Comparison of ENCODE assay signal across 1 cellular context in the genomic region with DNA sequence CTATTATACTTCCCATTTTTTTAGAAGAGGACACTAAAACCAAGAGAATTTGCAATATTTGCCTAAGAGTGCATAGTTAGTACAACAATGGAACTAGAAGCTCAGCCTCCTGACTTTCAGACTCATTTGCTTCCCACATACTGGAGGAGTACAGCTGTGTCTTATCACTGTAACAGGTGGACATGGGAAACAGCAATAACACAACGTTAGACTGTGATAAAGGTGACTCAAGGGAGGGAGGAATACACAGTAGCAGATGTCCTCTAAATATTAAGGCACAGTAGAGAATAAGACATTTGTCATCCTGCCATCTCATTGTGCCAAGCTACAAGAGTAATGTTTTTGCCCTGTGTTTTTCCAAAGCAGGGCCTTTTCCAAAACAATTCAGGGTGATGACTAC.
TF ChIP-seq lines count a peak whose summit lies in the region.

No MANE protein-coding gene starts in this region.

TF ChIP-seq in K562, 482 proteins besides CTCF, POLR2A, EP300 and RAD21 (continued from another document and continues in another):
- no peak for TF ChIP-seq ILK (tag; IDR thresholded peaks at IDR 0.05; ENCODE audit: borderline replicate concordance, low read depth)
- TF ChIP-seq OTX1 (CRISPR knock-in tag; IDR thresholded peaks at IDR 0.05): no peak
- TF ChIP-seq ZNF12 (CRISPR knock-in tag; IDR thresholded peaks at IDR 0.05): no peak
- TF ChIP-seq RBFOX2 (IDR thresholded peaks at IDR 0.05; ENCODE audit: low read depth, low read length): no peak
- no peak for TF ChIP-seq ZFP91 (CRISPR knock-in tag; IDR thresholded peaks at IDR 0.05)
- no peak for TF ChIP-seq SRSF1 (IDR thresholded peaks at IDR 0.05; ENCODE audit: low read depth, low read length)
- no peak for TF ChIP-seq TEAD2 (tag; IDR thresholded peaks at IDR 0.05)
- TF ChIP-seq ZBED1 (IDR thresholded peaks at IDR 0.05): no peak
- TF ChIP-seq SETDB1 (IDR thresholded peaks at IDR 0.05; ENCODE audit: low read length): no peak
- peak; percentile 40; the same call in 1 of the 2 replicates for TF ChIP-seq ZNF274 (IDR thresholded peaks at IDR 0.05; ENCODE audit: borderline replicate concordance, low read depth, low read length)
- TF ChIP-seq ZNF77 (CRISPR knock-in tag; IDR thresholded peaks at IDR 0.05): no peak
- TF ChIP-seq ZNF609 (CRISPR knock-in tag; IDR thresholded peaks at IDR 0.05; ENCODE audit: borderline replicate concordance): 0 out of 2 replicates have a peak, but pooled peaks have one; percentile 62
- TF ChIP-seq ZNF140 (CRISPR knock-in tag; IDR thresholded peaks at IDR 0.05): no peak
- TF ChIP-seq HNRNPUL1 (IDR thresholded peaks at IDR 0.05; ENCODE audit: low read length): no peak
- TF ChIP-seq ZBTB49 (CRISPR knock-in tag; IDR thresholded peaks at IDR 0.05; ENCODE audit: borderline replicate concordance): no peak
- no peak for TF ChIP-seq ZNF23 (CRISPR knock-in tag; IDR thresholded peaks at IDR 0.05)
- TF ChIP-seq JUNB (CRISPR knock-in tag; conservative IDR thresholded peaks at IDR 0.05): no peak
- TF ChIP-seq ARID1B (IDR thresholded peaks at IDR 0.05): peak; percentile 98
- TF ChIP-seq GTF2E2 (tag; IDR thresholded peaks at IDR 0.05): no peak; the same call in 1 of the 2 replicates
- TF ChIP-seq RBM22 (IDR thresholded peaks at IDR 0.05; ENCODE audit: low read depth, low read length, poor library complexity, severe bottlenecking): no peak
- TF ChIP-seq, protein P1, sequence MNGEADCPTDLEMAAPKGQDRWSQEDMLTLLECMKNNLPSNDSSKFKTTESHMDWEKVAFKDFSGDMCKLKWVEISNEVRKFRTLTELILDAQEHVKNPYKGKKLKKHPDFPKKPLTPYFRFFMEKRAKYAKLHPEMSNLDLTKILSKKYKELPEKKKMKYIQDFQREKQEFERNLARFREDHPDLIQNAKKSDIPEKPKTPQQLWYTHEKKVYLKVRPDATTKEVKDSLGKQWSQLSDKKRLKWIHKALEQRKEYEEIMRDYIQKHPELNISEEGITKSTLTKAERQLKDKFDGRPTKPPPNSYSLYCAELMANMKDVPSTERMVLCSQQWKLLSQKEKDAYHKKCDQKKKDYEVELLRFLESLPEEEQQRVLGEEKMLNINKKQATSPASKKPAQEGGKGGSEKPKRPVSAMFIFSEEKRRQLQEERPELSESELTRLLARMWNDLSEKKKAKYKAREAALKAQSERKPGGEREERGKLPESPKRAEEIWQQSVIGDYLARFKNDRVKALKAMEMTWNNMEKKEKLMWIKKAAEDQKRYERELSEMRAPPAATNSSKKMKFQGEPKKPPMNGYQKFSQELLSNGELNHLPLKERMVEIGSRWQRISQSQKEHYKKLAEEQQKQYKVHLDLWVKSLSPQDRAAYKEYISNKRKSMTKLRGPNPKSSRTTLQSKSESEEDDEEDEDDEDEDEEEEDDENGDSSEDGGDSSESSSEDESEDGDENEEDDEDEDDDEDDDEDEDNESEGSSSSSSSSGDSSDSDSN (IDR thresholded peaks at IDR 0.05; ENCODE audit: borderline replicate concordance in 1 of 2, low read depth in 2 of 2, low read length in 2 of 2): no peak
- TF ChIP-seq, protein P2, sequence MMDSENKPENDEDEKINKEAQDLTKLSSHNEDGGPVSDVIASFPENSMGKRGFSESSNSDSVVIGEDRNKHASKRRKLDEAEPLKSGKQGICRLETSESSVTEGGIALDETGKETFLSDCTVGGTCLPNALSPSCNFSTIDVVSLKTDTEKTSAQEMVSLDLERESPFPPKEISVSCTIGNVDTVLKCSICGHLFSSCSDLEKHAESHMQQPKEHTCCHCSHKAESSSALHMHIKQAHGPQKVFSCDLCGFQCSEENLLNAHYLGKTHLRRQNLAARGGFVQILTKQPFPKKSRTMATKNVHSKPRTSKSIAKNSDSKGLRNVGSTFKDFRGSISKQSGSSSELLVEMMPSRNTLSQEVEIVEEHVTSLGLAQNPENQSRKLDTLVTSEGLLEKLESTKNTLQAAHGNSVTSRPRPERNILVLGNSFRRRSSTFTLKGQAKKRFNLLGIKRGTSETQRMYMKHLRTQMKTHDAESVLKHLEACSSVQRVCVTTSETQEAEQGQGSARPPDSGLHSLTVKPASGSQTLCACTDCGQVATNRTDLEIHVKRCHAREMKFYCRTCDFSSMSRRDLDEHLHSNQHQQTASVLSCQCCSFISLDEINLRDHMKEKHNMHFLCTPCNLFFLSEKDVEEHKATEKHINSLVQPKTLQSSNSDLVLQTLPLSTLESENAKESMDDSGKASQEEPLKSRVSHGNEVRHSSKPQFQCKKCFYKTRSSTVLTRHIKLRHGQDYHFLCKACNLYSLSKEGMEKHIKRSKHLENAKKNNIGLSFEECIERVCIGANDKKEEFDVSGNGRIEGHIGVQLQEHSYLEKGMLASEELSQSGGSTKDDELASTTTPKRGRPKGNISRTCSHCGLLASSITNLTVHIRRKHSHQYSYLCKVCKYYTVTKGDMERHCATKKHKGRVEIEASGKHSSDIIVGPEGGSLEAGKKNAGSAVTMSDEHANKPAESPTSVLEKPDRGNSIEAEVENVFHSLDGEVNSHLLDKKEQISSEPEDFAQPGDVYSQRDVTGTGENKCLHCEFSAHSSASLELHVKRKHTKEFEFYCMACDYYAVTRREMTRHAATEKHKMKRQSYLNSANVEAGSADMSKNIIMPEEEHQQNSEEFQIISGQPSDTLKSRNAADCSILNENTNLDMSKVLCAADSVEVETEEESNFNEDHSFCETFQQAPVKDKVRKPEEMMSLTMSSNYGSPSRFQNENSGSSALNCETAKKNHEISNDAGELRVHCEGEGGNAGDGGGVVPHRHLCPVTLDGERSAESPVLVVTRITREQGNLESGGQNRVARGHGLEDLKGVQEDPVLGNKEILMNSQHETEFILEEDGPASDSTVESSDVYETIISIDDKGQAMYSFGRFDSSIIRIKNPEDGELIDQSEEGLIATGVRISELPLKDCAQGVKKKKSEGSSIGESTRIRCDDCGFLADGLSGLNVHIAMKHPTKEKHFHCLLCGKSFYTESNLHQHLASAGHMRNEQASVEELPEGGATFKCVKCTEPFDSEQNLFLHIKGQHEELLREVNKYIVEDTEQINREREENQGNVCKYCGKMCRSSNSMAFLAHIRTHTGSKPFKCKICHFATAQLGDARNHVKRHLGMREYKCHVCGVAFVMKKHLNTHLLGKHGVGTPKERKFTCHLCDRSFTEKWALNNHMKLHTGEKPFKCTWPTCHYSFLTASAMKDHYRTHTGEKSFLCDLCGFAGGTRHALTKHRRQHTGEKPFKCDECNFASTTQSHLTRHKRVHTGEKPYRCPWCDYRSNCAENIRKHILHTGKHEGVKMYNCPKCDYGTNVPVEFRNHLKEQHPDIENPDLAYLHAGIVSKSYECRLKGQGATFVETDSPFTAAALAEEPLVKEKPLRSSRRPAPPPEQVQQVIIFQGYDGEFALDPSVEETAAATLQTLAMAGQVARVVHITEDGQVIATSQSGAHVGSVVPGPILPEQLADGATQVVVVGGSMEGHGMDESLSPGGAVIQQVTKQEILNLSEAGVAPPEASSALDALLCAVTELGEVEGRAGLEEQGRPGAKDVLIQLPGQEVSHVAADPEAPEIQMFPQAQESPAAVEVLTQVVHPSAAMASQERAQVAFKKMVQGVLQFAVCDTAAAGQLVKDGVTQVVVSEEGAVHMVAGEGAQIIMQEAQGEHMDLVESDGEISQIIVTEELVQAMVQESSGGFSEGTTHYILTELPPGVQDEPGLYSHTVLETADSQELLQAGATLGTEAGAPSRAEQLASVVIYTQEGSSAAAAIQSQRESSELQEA (IDR thresholded peaks at IDR 0.05; ENCODE audit: low read depth): no peak
- TF ChIP-seq CREB3L1 (IDR thresholded peaks at IDR 0.05; ENCODE audit: borderline replicate concordance, low read depth): no peak
- no peak for TF ChIP-seq PTTG1 (tag; IDR thresholded peaks at IDR 0.05; ENCODE audit: low read depth)
- peak; percentile 95 for TF ChIP-seq GATA2 (CRISPR knock-in tag; IDR thresholded peaks at IDR 0.05)
- no peak for TF ChIP-seq HEY1 (CRISPR knock-in tag; IDR thresholded peaks at IDR 0.05; ENCODE audit: borderline replicate concordance)
- TF ChIP-seq ZNF239 (CRISPR knock-in tag; IDR thresholded peaks at IDR 0.05): no peak
- peak in 1 of 2 experiments; percentile 23; a peak in 1 of 4 replicates for TF ChIP-seq NONO (IDR thresholded peaks at IDR 0.05; ENCODE audit: low read depth in 2 of 2, low read length in 1 of 2)
- TF ChIP-seq, protein P3, sequence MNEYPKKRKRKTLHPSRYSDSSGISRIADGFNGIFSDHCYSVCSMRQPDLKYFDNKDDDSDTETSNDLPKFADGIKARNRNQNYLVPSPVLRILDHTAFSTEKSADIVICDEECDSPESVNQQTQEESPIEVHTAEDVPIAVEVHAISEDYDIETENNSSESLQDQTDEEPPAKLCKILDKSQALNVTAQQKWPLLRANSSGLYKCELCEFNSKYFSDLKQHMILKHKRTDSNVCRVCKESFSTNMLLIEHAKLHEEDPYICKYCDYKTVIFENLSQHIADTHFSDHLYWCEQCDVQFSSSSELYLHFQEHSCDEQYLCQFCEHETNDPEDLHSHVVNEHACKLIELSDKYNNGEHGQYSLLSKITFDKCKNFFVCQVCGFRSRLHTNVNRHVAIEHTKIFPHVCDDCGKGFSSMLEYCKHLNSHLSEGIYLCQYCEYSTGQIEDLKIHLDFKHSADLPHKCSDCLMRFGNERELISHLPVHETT (CRISPR knock-in tag; conservative IDR thresholded peaks at IDR 0.05 in 1 of 2, IDR thresholded peaks at IDR 0.05 in 1 of 2): 0 out of 4 replicates have a peak, but pooled peaks of 1 of the 2 experiments have one; percentile 53
- no peak for TF ChIP-seq ZNF699 (CRISPR knock-in tag; IDR thresholded peaks at IDR 0.05; ENCODE audit: insufficient replicate concordance)
- TF ChIP-seq MAFK (IDR thresholded peaks at IDR 0.05; ENCODE audit: low read length): no peak
- TF ChIP-seq SIRT6 (IDR thresholded peaks at IDR 0.05; ENCODE audit: low read depth, low read length): no peak
- TF ChIP-seq TAF7 (tag; IDR thresholded peaks at IDR 0.05): no peak
